8 cellular contexts compared by ENCODE assay signal in genomic region chr11:2928605-2929510, GRCh38. TPM values are rescaled to one million over a fixed set of nuclear protein-coding genes. Genes with fewer than 3 reads are reported as not detected.
DNase-seq lines count a peak whose midpoint lies in the region; ATAC-seq and TF ChIP-seq lines count a peak whose summit lies in the region.

A gene with protein sequence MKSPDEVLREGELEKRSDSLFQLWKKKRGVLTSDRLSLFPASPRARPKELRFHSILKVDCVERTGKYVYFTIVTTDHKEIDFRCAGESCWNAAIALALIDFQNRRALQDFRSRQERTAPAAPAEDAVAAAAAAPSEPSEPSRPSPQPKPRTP (minus strand): TSS chr11:2929420. CDS start chr11:2929364, 56 bp downstream.

- peak within 1 kb of the TSS; percentile 40 for H3K4me3 ChIP-seq in mucosa of descending colon

- H3K4me1 Mint-ChIP-seq in activated CD4-positive, alpha-beta memory T cell treated with anti-CD3 and anti-CD28 coated beads, Interleukin-2, amount 10 ng/mL, durations not matched to agents 7 days and 5 days, result peaks cover 41% of the 10 kb centered on the region
- no peaks in the 10 kb centered on the region for H3K4me1 Mint-ChIP-seq in endothelial cell (ENCODE audit: unreplicated experiment)
- H3K4me1 Mint-ChIP-seq in stimulated activated naive CD8-positive, alpha-beta T cell treated with anti-CD3 and anti-CD28 coated beads, Interleukin-15, amount 100 ng/mL, for 72 hours, result peaks cover 57% of the 10 kb centered on the region

- peak within 1 kb of the TSS; percentile 18 for H3K27ac Mint-ChIP-seq in activated CD4-positive, alpha-beta memory T cell treated with anti-CD3 and anti-CD28 coated beads, Interleukin-2, amount 10 ng/mL, durations not matched to agents 7 days and 5 days
- peak within 1 kb of the TSS; percentile 67 for H3K27ac Mint-ChIP-seq in endothelial cell (ENCODE audit: unreplicated experiment)
- peak within 1 kb of the TSS; percentile 72 to 96 for H3K27ac Mint-ChIP-seq in stimulated activated naive CD8-positive, alpha-beta T cell treated with anti-CD3 and anti-CD28 coated beads, Interleukin-15, amount 100 ng/mL, for 72 hours

- no peaks in the 10 kb centered on the region for H3K9me3 ChIP-seq in mucosa of descending colon

- intact Hi-C loops in mucosa of descending colon (cut with DNase I, micrococcal nuclease), result no loop called here

- ATAC-seq in mucosa of descending colon (peak; percentile 52), GM18502 (IDR thresholded peaks at IDR 0.05; ENCODE audit: poor library complexity, unreplicated experiment) (no peak), GM21526 (IDR thresholded peaks at IDR 0.05; ENCODE audit: low FRiP score, unreplicated experiment) (no peak)
- peak; percentile 63 for ATAC-seq in stimulated activated naive CD8-positive, alpha-beta T cell treated with anti-CD3 and anti-CD28 coated beads, Interleukin-15, amount 100 ng/mL, for 72 hours

- POLR2A ChIA-PET in activated CD4-positive, alpha-beta memory T cell treated with anti-CD3 and anti-CD28 coated beads, Interleukin-2, amount 10 ng/mL, durations not matched to agents 7 days and 5 days (lab: Charles Lee), result interaction anchor here (0.6 to 3.9 kb wide), 10 partner anchors 10 to 229 kb away, joined by 3 to 22 read pairs (median 4); partner anchors contain the start of genes CDKN1C and KCNQ1OT1

- CTCF ChIA-PET in activated CD4-positive, alpha-beta memory T cell treated with anti-CD3 and anti-CD28 coated beads, Interleukin-2, amount 10 ng/mL, durations not matched to agents 7 days and 5 days (lab: Charles Lee), result interaction anchor here (1.7 to 3.7 kb wide), 4 partner anchors 28 to 396 kb away, joined by 5 to 41 read pairs (median 11); no protein-coding TSS in a partner anchor

- H3K4me3 Mint-ChIP-seq in activated CD4-positive, alpha-beta memory T cell treated with anti-CD3 and anti-CD28 coated beads, Interleukin-2, amount 10 ng/mL, durations not matched to agents 7 days and 5 days, result peak within 1 kb of the TSS; percentile 73
- peak within 1 kb of the TSS; percentile 77 for H3K4me3 Mint-ChIP-seq in endothelial cell (ENCODE audit: unreplicated experiment)
- peak within 1 kb of the TSS; percentile 87 to 89 for H3K4me3 Mint-ChIP-seq in stimulated activated naive CD8-positive, alpha-beta T cell treated with anti-CD3 and anti-CD28 coated beads, Interleukin-15, amount 100 ng/mL, for 72 hours

- DNase-seq in EL (peak; percentile 79), NCI-H2029 (lab: John Stamatoyannopoulos, UW) (peak; percentile 59), endothelial cell (ENCODE audit: low spot score) (peak; percentile 46), mucosa of descending colon (peak; percentile 70 to 84 (median 81))
- peak; percentile 72 for DNase-seq in activated CD4-positive, alpha-beta memory T cell treated with anti-CD3 and anti-CD28 coated beads, Interleukin-2, amount 10 ng/mL, durations not matched to agents 7 days and 5 days
- DNase-seq in stimulated activated naive CD8-positive, alpha-beta T cell treated with anti-CD3 and anti-CD28 coated beads, Interleukin-15, amount 100 ng/mL, for 72 hours, result peak; percentile 64 to 75

- peaks cover 33% of the 10 kb centered on the region for H3K4me1 ChIP-seq in mucosa of descending colon (ENCODE audit: low read depth)

- H3K9me3 Mint-ChIP-seq in activated CD4-positive, alpha-beta memory T cell treated with anti-CD3 and anti-CD28 coated beads, Interleukin-2, amount 10 ng/mL, durations not matched to agents 7 days and 5 days, result no peaks in the 10 kb centered on the region
- H3K9me3 Mint-ChIP-seq in endothelial cell (ENCODE audit: unreplicated experiment), result no peaks in the 10 kb centered on the region
- H3K9me3 Mint-ChIP-seq in stimulated activated naive CD8-positive, alpha-beta T cell treated with anti-CD3 and anti-CD28 coated beads, Interleukin-15, amount 100 ng/mL, for 72 hours, result no peaks in the 10 kb centered on the region

- no peaks in the 10 kb centered on the region for H3K36me3 ChIP-seq in mucosa of descending colon (ENCODE audit: low read depth)

- no peak for TF ChIP-seq CTCF in endothelial cell (IDR thresholded peaks at IDR 0.05; ENCODE audit: unreplicated experiment)
- no peak for TF ChIP-seq CTCF in mucosa of descending colon (IDR thresholded peaks at IDR 0.05)

- no peaks in the 10 kb centered on the region for H3K36me3 Mint-ChIP-seq in activated CD4-positive, alpha-beta memory T cell treated with anti-CD3 and anti-CD28 coated beads, Interleukin-2, amount 10 ng/mL, durations not matched to agents 7 days and 5 days (ENCODE audit: low read depth)
- H3K36me3 Mint-ChIP-seq in endothelial cell (ENCODE audit: low read depth, unreplicated experiment), result no peaks in the 10 kb centered on the region

- peaks cover 22% of the 10 kb centered on the region for H3K27me3 Mint-ChIP-seq in activated CD4-positive, alpha-beta memory T cell treated with anti-CD3 and anti-CD28 coated beads, Interleukin-2, amount 10 ng/mL, durations not matched to agents 7 days and 5 days
- peaks cover 20% of the 10 kb centered on the region for H3K27me3 Mint-ChIP-seq in endothelial cell (ENCODE audit: unreplicated experiment)
- peaks cover 39% of the 10 kb centered on the region for H3K27me3 Mint-ChIP-seq in stimulated activated naive CD8-positive, alpha-beta T cell treated with anti-CD3 and anti-CD28 coated beads, Interleukin-15, amount 100 ng/mL, for 72 hours

RNA-seq across cellular contexts. Expression of the gene that starts here (rescaled TPM):
- 1 to 10 TPM; 3.7 to 5.0 TPM for total RNA-seq in activated CD4-positive, alpha-beta memory T cell treated with anti-CD3 and anti-CD28 coated beads, Interleukin-2, amount 10 ng/mL, durations not matched to agents 7 days and 5 days
- total RNA-seq in endothelial cell (ENCODE audit: unreplicated experiment), result 8.1 TPM
- total RNA-seq in mucosa of descending colon, result 10 to 100 TPM in 2 of 3 donors, 1 to 10 TPM in 1; 8.9 to 25.6 (median 23.9) TPM

Comparison
In these comparisons a context has a peak if more than half of its experiments do, and no peak if none do; other contexts are left out.
1. H3K27ac Mint-ChIP-seq: peak in every context shown above with its lines; median percentile 84 in stimulated activated naive CD8-positive, alpha-beta T cell treated with anti-CD3 and anti-CD28 coated beads, Interleukin-15, amount 100 ng/mL, for 72 hours; 67 in endothelial cell; 18 in activated CD4-positive, alpha-beta memory T cell treated with anti-CD3 and anti-CD28 coated beads, Interleukin-2, amount 10 ng/mL, durations not matched to agents 7 days and 5 days.
2. ATAC-seq: peak in mucosa of descending colon (single experiment) and stimulated activated naive CD8-positive, alpha-beta T cell treated with anti-CD3 and anti-CD28 coated beads, Interleukin-15, amount 100 ng/mL, for 72 hours (single experiment); none in GM18502 (single experiment) and GM21526 (single experiment).
3. Peak in every context shown above with its lines, with median percentiles within 50 percentile points of each other: DNase-seq and H3K4me3 Mint-ChIP-seq.